In genomic region chr11:35484435-35484834, GRCh38 we compare ENCODE assay signal across 1 cellular context.
TF ChIP-seq lines count a peak whose summit lies in the region.

No MANE protein-coding gene starts in this region.

TF ChIP-seq in SK-N-SH, 30 proteins besides CTCF, POLR2A, EP300 and RAD21 (continued from another document):
- TF ChIP-seq USF2 (IDR thresholded peaks at IDR 0.05; ENCODE audit: borderline replicate concordance, low read depth, low read length) (no peak), TEAD4 (IDR thresholded peaks at IDR 0.05; ENCODE audit: borderline replicate concordance, insufficient read depth) (no peak), NFIC (IDR thresholded peaks at IDR 0.05; ENCODE audit: borderline replicate concordance) (peak; percentile 80)
